In the genomic region with DNA sequence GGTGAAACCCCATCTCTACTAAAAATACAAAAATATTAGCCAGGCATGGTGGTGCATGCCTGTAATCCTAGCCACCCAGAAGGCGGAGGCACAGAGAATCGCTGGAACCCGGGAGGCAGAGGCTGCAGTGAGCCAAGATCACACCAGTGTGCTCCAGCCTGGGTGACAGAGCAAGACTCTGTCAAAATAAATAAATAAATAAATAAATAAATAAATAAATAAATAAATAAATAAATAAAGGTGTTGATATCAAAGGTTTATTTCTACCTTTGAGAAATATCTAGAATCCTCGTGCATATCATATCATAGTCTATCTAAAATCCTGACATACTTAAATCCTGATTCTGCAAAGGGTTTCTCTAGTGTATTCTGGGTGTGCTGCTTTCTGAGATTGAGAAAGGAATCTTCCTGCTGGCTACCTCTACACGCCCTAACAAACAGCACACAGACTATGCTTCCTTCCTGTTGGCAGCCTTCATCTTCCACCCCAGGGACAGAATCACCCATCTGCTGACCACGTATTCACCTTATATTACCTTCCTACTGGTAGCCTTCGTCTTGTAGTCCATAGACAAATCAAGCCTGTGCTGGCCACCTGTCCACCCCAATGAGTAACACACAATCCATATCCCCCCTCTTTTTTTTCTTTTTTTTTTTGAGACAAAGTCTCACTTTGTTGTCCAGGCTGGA, we compare ENCODE assay signal across 25 cellular contexts. TPM values are rescaled to one million over a fixed set of nuclear protein-coding genes. Genes with fewer than 3 reads are reported as not detected.
DNase-seq lines count a peak whose midpoint lies in the region; ATAC-seq and TF ChIP-seq lines count a peak whose summit lies in the region.
"Had no signal": no experiment of that assay in that cellular context is flagged by ENCODE, and none has a peak within 500 bp of the region (broad histone marks: within the 10 kb centered on the region; RNA-seq: fewer than 3 reads in every experiment).

No MANE protein-coding gene starts in this region.

- intact Hi-C loops in heart left ventricle (cut with DNase I): no loop called here
- intact Hi-C loops in Right ventricle myocardium inferior (cut with DNase I): no loop called here
- intact Hi-C loops in upper lobe of right lung (cut with DNase I): no loop called here

- ATAC-seq in heart left ventricle (peak in 3 of 4 donors; percentile 5 to 38 (median 17)), Right ventricle myocardium inferior (no peak), upper lobe of right lung (no peak), GM19035 (IDR thresholded peaks at IDR 0.05; ENCODE audit: unreplicated experiment) (no peak), GM21576 (IDR thresholded peaks at IDR 0.05; ENCODE audit: unreplicated experiment) (no peak)
- ATAC-seq: activated CD4-positive, alpha-beta T cell treated with anti-CD3 and anti-CD28 coated beads for 36 hours; naive thymus-derived CD4-positive, alpha-beta T cell; stimulated activated naive B cell treated with anti-CD40 and anti-IgM and Interleukin-4, amounts not matched to agents 10 μg/mL and 1 μg/mL and 100 μg/mL, for 72 hours had no signal

- no peak for TF ChIP-seq POLR2A in heart left ventricle (IDR thresholded peaks at IDR 0.05)

- no peaks in the 10 kb centered on the region for H3K27me3 ChIP-seq in heart left ventricle
- H3K27me3 ChIP-seq in WERI-Rb-1 (ENCODE audit: insufficient read depth, low read depth, severe bottlenecking): no peaks in the 10 kb centered on the region
- H3K27me3 ChIP-seq in upper lobe of right lung: no peaks in the 10 kb centered on the region
- H3K27me3 ChIP-seq: Peyer's patch, spleen had no signal

- no peak for TF ChIP-seq CTCF in heart left ventricle (IDR thresholded peaks at IDR 0.05)
- no peak for TF ChIP-seq CTCF in WERI-Rb-1 (IDR thresholded peaks at IDR 0.05; ENCODE audit: low read depth, low read length)
- no peak for TF ChIP-seq CTCF in upper lobe of right lung (IDR thresholded peaks at IDR 0.05)

- H3K36me3 ChIP-seq in heart left ventricle (no peaks in the 10 kb centered on the region), WERI-Rb-1 (no peaks in the 10 kb centered on the region), upper lobe of right lung (no peaks in the 10 kb centered on the region)
- H3K36me3 ChIP-seq: Peyer's patch, spleen had no signal

- DNase-seq in heart left ventricle (no peak), Right ventricle myocardium inferior (ENCODE audit: missing footprints) (no peak), WERI-Rb-1 (peak; percentile 59), kidney tubule cell (ENCODE audit: low spot score) (peak; percentile 32), upper lobe of right lung (no peak), Ammon's horn (ENCODE audit: low spot score) (no peak)
- DNase-seq: 8988T; activated CD4-positive, alpha-beta T cell treated with anti-CD3 and anti-CD28 coated beads for 36 hours; activated naive CD4-positive, alpha-beta T cell; activated T-cell treated with anti-CD3 and anti-CD28 coated beads, Interleukin-2, amount 50 U/mL, for 48 hours; AML-193; CD8-positive, alpha-beta memory T cell; DMS153; KBM-7; kidney glomerular epithelial cell; naive thymus-derived CD4-positive, alpha-beta T cell; NCI-H1436 treated with DMSO at 0.1 percent for 48 hours; NCI-H510A treated with DMSO at 0.1 percent for 48 hours; Peyer's patch; retina; spleen; stimulated activated CD4-positive, alpha-beta T cell treated with anti-CD3 and anti-CD28 coated beads, Interleukin-4, amount 100 ng/mL, for 1 hour; stimulated activated naive B cell treated with anti-CD40 and anti-IgM and Interleukin-4, amounts not matched to agents 10 μg/mL and 1 μg/mL and 100 μg/mL, for 72 hours had no signal

- H3K4me1 ChIP-seq in heart left ventricle: peaks cover 23 to 100% (median 72%) of the 10 kb centered on the region in 12 donors
- peaks cover 33% of the 10 kb centered on the region for H3K4me1 ChIP-seq in upper lobe of right lung
- H3K4me1 ChIP-seq: spleen had no signal

- H3K4me3 ChIP-seq in heart left ventricle (no peak overlapping the region), WERI-Rb-1 (ENCODE audit: low read depth, low read length) (no peak overlapping the region), upper lobe of right lung (no peak overlapping the region)
- H3K4me3 ChIP-seq: Peyer's patch, spleen had no signal

- 41 to 53% (median 48%) methylated on average over 7 of the region's 7 CpGs for WGBS in heart left ventricle, 4 donors

- H3K9me3 ChIP-seq in heart left ventricle: no peaks in the 10 kb centered on the region
- H3K9me3 ChIP-seq in WERI-Rb-1 (ENCODE audit: severe bottlenecking): no peaks in the 10 kb centered on the region
- no peaks in the 10 kb centered on the region for H3K9me3 ChIP-seq in upper lobe of right lung
- H3K9me3 ChIP-seq: Peyer's patch, spleen had no signal

- H3K27ac ChIP-seq in heart left ventricle: peak overlapping the region in 11 of 12 donors; percentile 56 to 93 (median 77)
- H3K27ac ChIP-seq in WERI-Rb-1: peak overlapping the region; percentile 50
- H3K27ac ChIP-seq in upper lobe of right lung: peak overlapping the region; percentile 27
- H3K27ac ChIP-seq: Peyer's patch, spleen had no signal

RNA-seq across cellular contexts. Expression of a gene that starts 8.7 kb away (rescaled TPM):
- total RNA-seq in heart left ventricle: 100 to 1,000 TPM; 491 to 713 (median 575) TPM
- 100 to 1,000 TPM; 242 to 276 TPM for polyA plus RNA-seq in heart left ventricle
- total RNA-seq in Right ventricle myocardium inferior: 730 TPM
- total RNA-seq in upper lobe of right lung: 144 TPM

Comparison
In these comparisons a context has a peak if more than half of its experiments do, and no peak if none do; other contexts are left out.
1. ATAC-seq: peak in heart left ventricle (3 of 4); none in Right ventricle myocardium inferior (single experiment), upper lobe of right lung (single experiment), GM19035 (single experiment) and GM21576 (single experiment).
2. DNase-seq: peak in WERI-Rb-1 (single experiment) and kidney tubule cell (single experiment); none in heart left ventricle (0 of 5), Right ventricle myocardium inferior (single experiment), upper lobe of right lung (single experiment) and Ammon's horn (single experiment).
3. H3K27ac ChIP-seq: peak in every context shown above with its lines; median percentile 77 in heart left ventricle; 50 in WERI-Rb-1; 27 in upper lobe of right lung.